1 cellular context compared by ENCODE assay signal in genomic region chr7:156639426-156640256, GRCh38.
A peak's percentile ranks its signal among the peaks of the same experiment; 100 is the strongest.
TF ChIP-seq lines count a peak whose summit lies in the region.

No MANE protein-coding gene starts in this region.

TF ChIP-seq in K562, 482 proteins besides CTCF, POLR2A, EP300 and RAD21 (continued from another document and continues in another):
- no peak for TF ChIP-seq ARID3B (CRISPR knock-in tag; IDR thresholded peaks at IDR 0.05; ENCODE audit: borderline replicate concordance)
- TF ChIP-seq E2F3 (CRISPR knock-in tag; IDR thresholded peaks at IDR 0.05) = 0 out of 2 replicates have a peak, but pooled peaks have one; percentile 21
- TF ChIP-seq ZFP30 (CRISPR knock-in tag; IDR thresholded peaks at IDR 0.05; ENCODE audit: borderline replicate concordance) = no peak
- TF ChIP-seq SREBF2 (CRISPR knock-in tag; IDR thresholded peaks at IDR 0.05) = no peak
- 0 out of 2 replicates have a peak, but pooled peaks have one; percentile 47 for TF ChIP-seq ZNF143 (CRISPR knock-in tag; IDR thresholded peaks at IDR 0.05)
- TF ChIP-seq ZFP91 (CRISPR knock-in tag; IDR thresholded peaks at IDR 0.05) = no peak; the same call in 1 of the 2 replicates
- 0 out of 2 replicates have a peak, but pooled peaks have one; percentile 14 for TF ChIP-seq TAF7 (tag; IDR thresholded peaks at IDR 0.05)
- no peak for TF ChIP-seq TBL1XR1 (IDR thresholded peaks at IDR 0.05; ENCODE audit: low read length in 2 of 2)
- TF ChIP-seq SRSF1 (IDR thresholded peaks at IDR 0.05; ENCODE audit: low read depth, low read length) = no peak
- TF ChIP-seq ZNF316 (IDR thresholded peaks at IDR 0.05) = no peak
- TF ChIP-seq ZNF780A (CRISPR knock-in tag; IDR thresholded peaks at IDR 0.05) = no peak
- TF ChIP-seq FOXP1 (CRISPR knock-in tag; IDR thresholded peaks at IDR 0.05) = peak; percentile 72; the same call in 1 of the 2 replicates
- TF ChIP-seq, protein P1, sequence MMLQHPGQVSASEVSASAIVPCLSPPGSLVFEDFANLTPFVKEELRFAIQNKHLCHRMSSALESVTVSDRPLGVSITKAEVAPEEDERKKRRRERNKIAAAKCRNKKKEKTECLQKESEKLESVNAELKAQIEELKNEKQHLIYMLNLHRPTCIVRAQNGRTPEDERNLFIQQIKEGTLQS (IDR thresholded peaks at IDR 0.05) = 0 out of 2 replicates have a peak, but pooled peaks have one; percentile 5
- TF ChIP-seq, protein P1 (CRISPR knock-in tag; conservative IDR thresholded peaks at IDR 0.05) = no peak
- TF ChIP-seq BCOR (IDR thresholded peaks at IDR 0.05) = no peak
- no peak for TF ChIP-seq POLR3A (IDR thresholded peaks at IDR 0.05; ENCODE audit: borderline replicate concordance, extremely low read depth, insufficient read depth, insufficient read length)
- no peak for TF ChIP-seq ZNF274 (IDR thresholded peaks at IDR 0.05; ENCODE audit: borderline replicate concordance, low read depth, low read length)
- no peak for TF ChIP-seq KLF16 (IDR thresholded peaks at IDR 0.05)
- TF ChIP-seq, protein P2, sequence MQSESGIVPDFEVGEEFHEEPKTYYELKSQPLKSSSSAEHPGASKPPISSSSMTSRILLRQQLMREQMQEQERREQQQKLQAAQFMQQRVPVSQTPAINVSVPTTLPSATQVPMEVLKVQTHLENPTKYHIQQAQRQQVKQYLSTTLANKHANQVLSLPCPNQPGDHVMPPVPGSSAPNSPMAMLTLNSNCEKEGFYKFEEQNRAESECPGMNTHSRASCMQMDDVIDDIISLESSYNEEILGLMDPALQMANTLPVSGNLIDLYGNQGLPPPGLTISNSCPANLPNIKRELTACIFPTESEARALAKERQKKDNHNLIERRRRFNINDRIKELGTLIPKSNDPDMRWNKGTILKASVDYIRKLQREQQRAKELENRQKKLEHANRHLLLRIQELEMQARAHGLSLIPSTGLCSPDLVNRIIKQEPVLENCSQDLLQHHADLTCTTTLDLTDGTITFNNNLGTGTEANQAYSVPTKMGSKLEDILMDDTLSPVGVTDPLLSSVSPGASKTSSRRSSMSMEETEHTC (IDR thresholded peaks at IDR 0.05) = no peak
- TF ChIP-seq, protein P3, sequence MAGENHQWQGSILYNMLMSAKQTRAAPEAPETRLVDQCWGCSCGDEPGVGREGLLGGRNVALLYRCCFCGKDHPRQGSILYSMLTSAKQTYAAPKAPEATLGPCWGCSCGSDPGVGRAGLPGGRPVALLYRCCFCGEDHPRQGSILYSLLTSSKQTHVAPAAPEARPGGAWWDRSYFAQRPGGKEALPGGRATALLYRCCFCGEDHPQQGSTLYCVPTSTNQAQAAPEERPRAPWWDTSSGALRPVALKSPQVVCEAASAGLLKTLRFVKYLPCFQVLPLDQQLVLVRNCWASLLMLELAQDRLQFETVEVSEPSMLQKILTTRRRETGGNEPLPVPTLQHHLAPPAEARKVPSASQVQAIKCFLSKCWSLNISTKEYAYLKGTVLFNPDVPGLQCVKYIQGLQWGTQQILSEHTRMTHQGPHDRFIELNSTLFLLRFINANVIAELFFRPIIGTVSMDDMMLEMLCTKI (IDR thresholded peaks at IDR 0.05; ENCODE audit: partially characterized antibody) = no peak
- TF ChIP-seq, protein P4, sequence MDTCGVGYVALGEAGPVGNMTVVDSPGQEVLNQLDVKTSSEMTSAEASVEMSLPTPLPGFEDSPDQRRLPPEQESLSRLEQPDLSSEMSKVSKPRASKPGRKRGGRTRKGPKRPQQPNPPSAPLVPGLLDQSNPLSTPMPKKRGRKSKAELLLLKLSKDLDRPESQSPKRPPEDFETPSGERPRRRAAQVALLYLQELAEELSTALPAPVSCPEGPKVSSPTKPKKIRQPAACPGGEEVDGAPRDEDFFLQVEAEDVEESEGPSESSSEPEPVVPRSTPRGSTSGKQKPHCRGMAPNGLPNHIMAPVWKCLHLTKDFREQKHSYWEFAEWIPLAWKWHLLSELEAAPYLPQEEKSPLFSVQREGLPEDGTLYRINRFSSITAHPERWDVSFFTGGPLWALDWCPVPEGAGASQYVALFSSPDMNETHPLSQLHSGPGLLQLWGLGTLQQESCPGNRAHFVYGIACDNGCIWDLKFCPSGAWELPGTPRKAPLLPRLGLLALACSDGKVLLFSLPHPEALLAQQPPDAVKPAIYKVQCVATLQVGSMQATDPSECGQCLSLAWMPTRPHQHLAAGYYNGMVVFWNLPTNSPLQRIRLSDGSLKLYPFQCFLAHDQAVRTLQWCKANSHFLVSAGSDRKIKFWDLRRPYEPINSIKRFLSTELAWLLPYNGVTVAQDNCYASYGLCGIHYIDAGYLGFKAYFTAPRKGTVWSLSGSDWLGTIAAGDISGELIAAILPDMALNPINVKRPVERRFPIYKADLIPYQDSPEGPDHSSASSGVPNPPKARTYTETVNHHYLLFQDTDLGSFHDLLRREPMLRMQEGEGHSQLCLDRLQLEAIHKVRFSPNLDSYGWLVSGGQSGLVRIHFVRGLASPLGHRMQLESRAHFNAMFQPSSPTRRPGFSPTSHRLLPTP (IDR thresholded peaks at IDR 0.05; ENCODE audit: borderline replicate concordance, extremely low read depth, insufficient read length) = no peak
- TF ChIP-seq MIER1 (IDR thresholded peaks at IDR 0.05; ENCODE audit: low read depth) = no peak
- TF ChIP-seq XRCC3 (IDR thresholded peaks at IDR 0.05) = no peak
- TF ChIP-seq ZBTB40 (IDR thresholded peaks at IDR 0.05) = 0 out of 2 replicates have a peak, but pooled peaks have one; percentile 34
- no peak for TF ChIP-seq ZBTB40 (CRISPR knock-in tag; IDR thresholded peaks at IDR 0.05)
- no peak for TF ChIP-seq ELF4 (CRISPR knock-in tag; IDR thresholded peaks at IDR 0.05)
- TF ChIP-seq HNRNPH1 (optimal IDR thresholded peaks at IDR 0.05; ENCODE audit: low read depth, low read length) = no peak
- TF ChIP-seq BCL6 (CRISPR knock-in tag; IDR thresholded peaks at IDR 0.05) = no peak
- TF ChIP-seq CXXC5 (CRISPR knock-in tag; IDR thresholded peaks at IDR 0.05) = no peak
- no peak for TF ChIP-seq RFX7 (CRISPR knock-in tag; IDR thresholded peaks at IDR 0.05)
- TF ChIP-seq SNIP1 (IDR thresholded peaks at IDR 0.05; ENCODE audit: low read depth) = no peak
- no peak for TF ChIP-seq BRCA1 (IDR thresholded peaks at IDR 0.05)
- 0 out of 2 replicates have a peak, but pooled peaks have one; percentile 97 for TF ChIP-seq BRCA1 (CRISPR knock-in tag; IDR thresholded peaks at IDR 0.05)
- TF ChIP-seq, protein P5, sequence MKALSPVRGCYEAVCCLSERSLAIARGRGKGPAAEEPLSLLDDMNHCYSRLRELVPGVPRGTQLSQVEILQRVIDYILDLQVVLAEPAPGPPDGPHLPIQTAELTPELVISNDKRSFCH (CRISPR knock-in tag; IDR thresholded peaks at IDR 0.05) = no peak
- TF ChIP-seq, protein P5 (tag; IDR thresholded peaks at IDR 0.05) = no peak
- TF ChIP-seq FOXA3 (CRISPR knock-in tag; conservative IDR thresholded peaks at IDR 0.05 in 1 of 2, IDR thresholded peaks at IDR 0.05 in 1 of 2) = no peak
- no peak for TF ChIP-seq DEAF1 (CRISPR knock-in tag; IDR thresholded peaks at IDR 0.05)
- TF ChIP-seq MTA2 (IDR thresholded peaks at IDR 0.05; ENCODE audit: low read depth) = no peak
- TF ChIP-seq THAP7 (CRISPR knock-in tag; IDR thresholded peaks at IDR 0.05) = no peak
- TF ChIP-seq ETV6 (IDR thresholded peaks at IDR 0.05; ENCODE audit: borderline replicate concordance in 1 of 2, low read depth in 2 of 2, low read length in 1 of 2) = 0 out of 4 replicates have a peak, but pooled peaks of 1 of the 2 experiments have one; percentile 18
- TF ChIP-seq ETV6 (CRISPR knock-in tag; IDR thresholded peaks at IDR 0.05; ENCODE audit: borderline replicate concordance) = no peak
